In the genomic region with DNA sequence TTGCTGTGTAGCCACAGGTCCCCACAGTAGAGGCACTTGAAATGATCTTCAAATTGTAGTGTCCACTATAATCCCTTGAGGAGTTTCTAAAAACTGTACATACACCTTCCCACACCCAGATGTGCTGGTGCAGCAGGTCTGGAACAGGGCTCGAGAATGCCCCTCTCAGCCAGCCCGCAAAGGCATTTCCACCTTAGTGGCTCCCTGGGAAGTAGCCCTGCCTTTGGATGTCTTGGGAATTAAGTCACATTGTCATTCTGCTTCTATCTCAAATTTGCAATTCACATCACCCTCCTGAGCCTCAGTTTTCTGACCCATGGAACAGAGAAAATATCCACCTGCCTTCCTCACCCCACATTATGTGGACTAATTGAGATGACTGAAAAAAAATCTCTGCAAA, we compare ENCODE assay signal across 22 cellular contexts. TPM values are rescaled to one million over a fixed set of nuclear protein-coding genes. Genes with fewer than 3 reads are reported as not detected.
"Had no signal": no experiment of that assay in that cellular context is flagged by ENCODE, and none has a peak within 500 bp of the region (broad histone marks: within the 10 kb centered on the region; RNA-seq: fewer than 3 reads in every experiment).

No MANE protein-coding gene starts in this region.

- H3K4me1 ChIP-seq: foreskin keratinocyte, lower lobe of right lung, psoas muscle, right lobe of liver, suprapubic skin, thyroid gland had no signal

- H3K36me3 ChIP-seq: heart left ventricle, left ventricle myocardium inferior, lower lobe of right lung, right lobe of liver, suprapubic skin, thyroid gland had no signal

- H3K27ac Mint-ChIP-seq: effector memory CD8-positive, alpha-beta T cell; memory B cell; naive thymus-derived CD4-positive, alpha-beta T cell; nephron progenitor cell; stimulated activated effector memory CD8-positive, alpha-beta T cell treated with anti-CD3 and anti-CD28 coated beads, Interleukin-12 subunit alpha, Interleukin-12 subunit beta, amount 100 ng/mL, for 72 hours; type B pancreatic cell had no signal

- H3K9me3 Mint-ChIP-seq: effector memory CD8-positive, alpha-beta T cell; memory B cell; naive thymus-derived CD4-positive, alpha-beta T cell; stimulated activated effector memory CD8-positive, alpha-beta T cell treated with anti-CD3 and anti-CD28 coated beads, Interleukin-12 subunit alpha, Interleukin-12 subunit beta, amount 100 ng/mL, for 72 hours; type B pancreatic cell had no signal

- H3K4me3 Mint-ChIP-seq: effector memory CD8-positive, alpha-beta T cell; memory B cell; naive thymus-derived CD4-positive, alpha-beta T cell; nephron progenitor cell; stimulated activated effector memory CD8-positive, alpha-beta T cell treated with anti-CD3 and anti-CD28 coated beads, Interleukin-12 subunit alpha, Interleukin-12 subunit beta, amount 100 ng/mL, for 72 hours; type B pancreatic cell had no signal

- H3K36me3 Mint-ChIP-seq: memory B cell; naive thymus-derived CD4-positive, alpha-beta T cell; stimulated activated effector memory CD8-positive, alpha-beta T cell treated with anti-CD3 and anti-CD28 coated beads, Interleukin-12 subunit alpha, Interleukin-12 subunit beta, amount 100 ng/mL, for 72 hours; type B pancreatic cell had no signal

- H3K27me3 ChIP-seq: right lobe of liver, thyroid gland had no signal

- ATAC-seq: effector memory CD8-positive, alpha-beta T cell; foreskin keratinocyte; heart left ventricle; left cardiac atrium; lower lobe of right lung; naive thymus-derived CD4-positive, alpha-beta T cell; psoas muscle; right lobe of liver; stimulated activated effector memory CD8-positive, alpha-beta T cell treated with anti-CD3 and anti-CD28 coated beads, Interleukin-12 subunit alpha, Interleukin-12 subunit beta, amount 100 ng/mL, for 72 hours; stimulated activated naive CD8-positive, alpha-beta T cell treated with anti-CD3 and anti-CD28 coated beads, Interleukin-15, Interleukin-2, amounts not matched to agents 100 U/mL and 50 U/mL, for 24 hours had no signal

- DNase-seq: effector memory CD8-positive, alpha-beta T cell; erythroblast; heart left ventricle; hippocampal formation; kidney; left cardiac atrium; left ventricle myocardium inferior; lower lobe of right lung; naive thymus-derived CD4-positive, alpha-beta T cell; nephron progenitor cell; psoas muscle; right lobe of liver; stimulated activated CD4-positive, alpha-beta T cell treated with anti-CD3 and anti-CD28 coated beads, Interleukin-4, amount 100 ng/mL, for 1 hour; stimulated activated CD8-positive, alpha-beta memory T cell treated with anti-CD3 and anti-CD28 coated beads, Interleukin-4, amount 100 ng/mL, for 48 hours; stimulated activated naive CD8-positive, alpha-beta T cell treated with anti-CD3 and anti-CD28 coated beads, Interleukin-15, Interleukin-2, amounts not matched to agents 100 U/mL and 50 U/mL, for 24 hours; thyroid gland had no signal

- H3K4me3 ChIP-seq: heart left ventricle, left ventricle myocardium inferior, lower lobe of right lung, psoas muscle, right lobe of liver, suprapubic skin, thyroid gland had no signal

- H3K4me1 Mint-ChIP-seq: memory B cell; naive thymus-derived CD4-positive, alpha-beta T cell; nephron progenitor cell; stimulated activated effector memory CD8-positive, alpha-beta T cell treated with anti-CD3 and anti-CD28 coated beads, Interleukin-12 subunit alpha, Interleukin-12 subunit beta, amount 100 ng/mL, for 72 hours had no signal

- H3K27ac ChIP-seq: foreskin keratinocyte, heart left ventricle, left ventricle myocardium inferior, lower lobe of right lung, psoas muscle, right lobe of liver, suprapubic skin, thyroid gland had no signal

- H3K9me3 ChIP-seq: lower lobe of right lung, psoas muscle, right lobe of liver, suprapubic skin, thyroid gland had no signal

RNA-seq across cellular contexts. Expression of a gene that starts 44.3 kb away (rescaled TPM):
- total RNA-seq: mononuclear cell had no signal
